In genomic region chr6:12348530-12349511, GRCh38 we compare ENCODE assay signal across 11 cellular contexts. TPM values are rescaled to one million over a fixed set of nuclear protein-coding genes. Genes with fewer than 3 reads are reported as not detected.
DNase-seq lines count a peak whose midpoint lies in the region; ATAC-seq and TF ChIP-seq lines count a peak whose summit lies in the region.
"Had no signal": no experiment of that assay in that cellular context is flagged by ENCODE, and none has a peak within 500 bp of the region (broad histone marks: within the 10 kb centered on the region; RNA-seq: fewer than 3 reads in every experiment).

No MANE protein-coding gene starts in this region.

- WGBS in prostate gland = 54% methylated on average over 6 of the region's 6 CpGs

- H3K4me1 ChIP-seq in foreskin keratinocyte = peaks cover 13% of the 10 kb centered on the region
- no peaks in the 10 kb centered on the region for H3K4me1 ChIP-seq in CD4-positive, alpha-beta memory T cell (ENCODE audit: insufficient read depth, low read length)
- H3K4me1 ChIP-seq in prostate gland (replicated peaks) = no peaks in the 10 kb centered on the region

- no peak for TF ChIP-seq POLR2A in prostate gland (IDR thresholded peaks at IDR 0.05)

- peaks cover 7 to 17% of the 10 kb centered on the region in 2 donors for H3K27me3 Mint-ChIP-seq in CD4-positive, alpha-beta memory T cell
- H3K27me3 Mint-ChIP-seq in activated T-cell treated with anti-CD3 and anti-CD28 coated beads, Interleukin-2, amount 50 U/mL, for 24 hours = peaks cover 18% of the 10 kb centered on the region

- H3K4me3 Mint-ChIP-seq in CD4-positive, alpha-beta memory T cell = no peak overlapping the region
- no peak overlapping the region for H3K4me3 Mint-ChIP-seq in activated T-cell treated with anti-CD3 and anti-CD28 coated beads, Interleukin-2, amount 50 U/mL, for 24 hours
- H3K4me3 Mint-ChIP-seq: dendritic cell treated with granulocyte-macrophage colony-stimulating factor and Interleukin-4, amounts not matched to agents 40 ng/mL and 50 ng/mL, for 4 days had no signal

- POLR2A ChIA-PET in CD4-positive, alpha-beta memory T cell (lab: Charles Lee; ENCODE audit: partially characterized antibody) = no interaction called here

- no peak overlapping the region for H3K4me3 ChIP-seq in CD4-positive, alpha-beta memory T cell (ENCODE audit: low read length in 2 of 2)
- no peak overlapping the region for H3K4me3 ChIP-seq in prostate gland

- no peaks in the 10 kb centered on the region for H3K36me3 ChIP-seq in CD4-positive, alpha-beta memory T cell (ENCODE audit: insufficient read depth, low read length)
- H3K36me3 ChIP-seq in prostate gland = no peaks in the 10 kb centered on the region

- ATAC-seq in foreskin keratinocyte = peak; percentile 97
- ATAC-seq: sciatic nerve had no signal

- peaks cover 4 to 41% (median 19%) of the 10 kb centered on the region in 8 donors for H3K9me3 Mint-ChIP-seq in CD4-positive, alpha-beta memory T cell
- peaks cover 16% of the 10 kb centered on the region for H3K9me3 Mint-ChIP-seq in activated T-cell treated with anti-CD3 and anti-CD28 coated beads, Interleukin-2, amount 50 U/mL, for 24 hours

- no peaks in the 10 kb centered on the region for H3K9me3 ChIP-seq in CD4-positive, alpha-beta memory T cell (ENCODE audit: control insufficient read depth in 1 of 2, low read length in 2 of 2)
- no peaks in the 10 kb centered on the region for H3K9me3 ChIP-seq in prostate gland

- DNase-seq in GM04504 (ENCODE audit: low read depth) (peak; percentile 35), T1000 (lab: John Stamatoyannopoulos, UW) (peak; percentile 81), foreskin keratinocyte (peak; percentile 97 to 99), stromal cell of bone marrow (ENCODE audit: low read depth) (peak; percentile 14), posterior vena cava (ENCODE audit: low spot score) (no peak), prostate gland (ENCODE audit: low spot score) (no peak)
- DNase-seq in CD4-positive, alpha-beta memory T cell = no peak
- no peak for DNase-seq in activated T-cell treated with anti-CD3 and anti-CD28 coated beads, Interleukin-2, amount 50 U/mL, for 24 hours
- DNase-seq: NCI-H187 treated with DMSO at 0.1 percent for 48 hours had no signal

- H3K27ac Mint-ChIP-seq in CD4-positive, alpha-beta memory T cell = no peak overlapping the region
- no peak overlapping the region for H3K27ac Mint-ChIP-seq in activated T-cell treated with anti-CD3 and anti-CD28 coated beads, Interleukin-2, amount 50 U/mL, for 24 hours
- H3K27ac Mint-ChIP-seq: dendritic cell treated with granulocyte-macrophage colony-stimulating factor and Interleukin-4, amounts not matched to agents 40 ng/mL and 50 ng/mL, for 4 days had no signal

- H3K36me3 Mint-ChIP-seq in CD4-positive, alpha-beta memory T cell = no peaks in the 10 kb centered on the region
- no peaks in the 10 kb centered on the region for H3K36me3 Mint-ChIP-seq in activated T-cell treated with anti-CD3 and anti-CD28 coated beads, Interleukin-2, amount 50 U/mL, for 24 hours (ENCODE audit: low read depth)

- H3K27ac ChIP-seq in foreskin keratinocyte (peak overlapping the region; percentile 35), prostate gland (no peak overlapping the region)
- H3K27ac ChIP-seq in CD4-positive, alpha-beta memory T cell (ENCODE audit: low read depth, low read length) = no peak overlapping the region

- TF ChIP-seq CTCF in foreskin keratinocyte (conservative IDR thresholded peaks at IDR 0.05) (peak; percentile 26), prostate gland (IDR thresholded peaks at IDR 0.05) (no peak)

- no peaks in the 10 kb centered on the region for H3K4me1 Mint-ChIP-seq in CD4-positive, alpha-beta memory T cell
- H3K4me1 Mint-ChIP-seq in activated T-cell treated with anti-CD3 and anti-CD28 coated beads, Interleukin-2, amount 50 U/mL, for 24 hours (ENCODE audit: low read depth) = no peaks in the 10 kb centered on the region

- intact Hi-C loops in CD4-positive, alpha-beta memory T cell (cut with micrococcal nuclease) = no loop called here
- intact Hi-C loops in posterior vena cava (cut with DNase I) (no loop called here), prostate gland (cut with DNase I) (no loop called here)

- H3K27me3 ChIP-seq in foreskin keratinocyte = no peaks in the 10 kb centered on the region
- H3K27me3 ChIP-seq in CD4-positive, alpha-beta memory T cell (ENCODE audit: insufficient read depth, low read length) = no peaks in the 10 kb centered on the region
- H3K27me3 ChIP-seq in prostate gland (replicated peaks; ENCODE audit: insufficient read depth) = no peaks in the 10 kb centered on the region

- CTCF ChIA-PET in CD4-positive, alpha-beta memory T cell (lab: Charles Lee; ENCODE audit: partially characterized antibody) = no interaction called here

RNA-seq across cellular contexts. Expression of gene EDN1, which starts 58.7 kb away (rescaled TPM):
- total RNA-seq in foreskin keratinocyte = 26.5 and 39.6 TPM in 2 replicates
- 16.2 and 27.5 TPM in 2 replicates for polyA plus RNA-seq in foreskin keratinocyte
- total RNA-seq in CD4-positive, alpha-beta memory T cell = under 1 TPM; 0.15 to 0.28 TPM
- polyA plus RNA-seq in CD4-positive, alpha-beta memory T cell = not detected
- 1 to 10 TPM; 4.0 to 7.2 TPM for total RNA-seq in posterior vena cava
- total RNA-seq in prostate gland = 10 to 100 TPM; 15.6 to 20.4 TPM

Comparison
In these comparisons a context has a peak if more than half of its experiments do, and no peak if none do; other contexts are left out.
1. DNase-seq: peak in GM04504 (single experiment), T1000 (single experiment), foreskin keratinocyte (2 of 2) and stromal cell of bone marrow (single experiment); none in CD4-positive, alpha-beta memory T cell (0 of 5), posterior vena cava (single experiment), prostate gland (single experiment) and activated T-cell treated with anti-CD3 and anti-CD28 coated beads, Interleukin-2, amount 50 U/mL, for 24 hours (single experiment).